Comparison of ENCODE assay signal across 12 cellular contexts in the genomic region with DNA sequence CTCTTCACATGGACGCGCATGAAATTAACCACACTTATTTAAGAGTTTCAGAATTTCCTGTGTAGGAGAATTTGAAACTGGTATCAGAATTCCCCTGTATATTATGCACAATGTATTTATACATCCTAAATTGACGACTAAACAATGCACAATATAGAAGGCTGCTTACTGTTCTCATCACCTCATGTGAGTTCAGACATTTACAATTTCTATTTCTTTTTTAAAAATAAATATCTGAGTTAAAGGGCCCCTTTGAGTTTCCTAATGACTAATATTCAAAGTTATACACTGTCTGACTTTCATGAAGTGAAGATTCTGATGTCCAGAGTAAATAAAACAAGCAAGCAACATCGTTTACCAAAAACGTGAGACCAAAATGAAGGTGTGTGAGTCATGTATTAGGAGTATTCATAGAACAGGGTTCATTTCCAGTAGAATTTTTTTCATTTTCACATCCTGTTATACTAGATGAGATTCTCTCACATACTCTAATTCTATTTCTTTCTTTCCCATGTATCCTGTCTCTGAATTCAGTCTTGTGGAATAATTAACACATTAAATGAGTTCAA.
DNase-seq lines count a peak whose midpoint lies in the region; ATAC-seq and TF ChIP-seq lines count a peak whose summit lies in the region.
"Had no signal": no experiment of that assay in that cellular context is flagged by ENCODE, and none has a peak within 500 bp of the region (broad histone marks: within the 10 kb centered on the region; RNA-seq: fewer than 3 reads in every experiment).

No MANE protein-coding gene starts in this region.

- H3K9me3 Mint-ChIP-seq in activated naive CD8-positive, alpha-beta T cell treated with anti-CD3 and anti-CD28 coated beads for 36 hours, result no peaks in the 10 kb centered on the region

- in situ Hi-C loops in KBM-7 (cut with MboI; ENCODE audit: low pct_unique_long_range_greater_than_20kb, low sequenced_read_pairs), result no loop called here

- H3K4me1 Mint-ChIP-seq in activated naive CD8-positive, alpha-beta T cell treated with anti-CD3 and anti-CD28 coated beads for 36 hours, result no peaks in the 10 kb centered on the region
- H3K4me1 Mint-ChIP-seq: activated T-helper 17 cell treated with anti-CD3 and anti-CD28 coated beads, Interleukin-2, amount 50 U/mL, for 72 hours had no signal

- H3K27me3 Mint-ChIP-seq in activated naive CD8-positive, alpha-beta T cell treated with anti-CD3 and anti-CD28 coated beads for 36 hours, result no peaks in the 10 kb centered on the region
- H3K27me3 Mint-ChIP-seq: activated T-helper 17 cell treated with anti-CD3 and anti-CD28 coated beads, Interleukin-2, amount 50 U/mL, for 72 hours had no signal

- H3K4me3 Mint-ChIP-seq in activated naive CD8-positive, alpha-beta T cell treated with anti-CD3 and anti-CD28 coated beads for 36 hours, result no peak overlapping the region
- H3K4me3 Mint-ChIP-seq: activated T-helper 17 cell treated with anti-CD3 and anti-CD28 coated beads, Interleukin-2, amount 50 U/mL, for 72 hours had no signal

- no peak overlapping the region for H3K27ac Mint-ChIP-seq in activated naive CD8-positive, alpha-beta T cell treated with anti-CD3 and anti-CD28 coated beads for 36 hours
- H3K27ac Mint-ChIP-seq: activated T-helper 17 cell treated with anti-CD3 and anti-CD28 coated beads, Interleukin-2, amount 50 U/mL, for 72 hours had no signal

- ATAC-seq in GM18505 (IDR thresholded peaks at IDR 0.05; ENCODE audit: unreplicated experiment) (peak; percentile 81), GM19467 (IDR thresholded peaks at IDR 0.05; ENCODE audit: unreplicated experiment) (peak; percentile 57), HG02763 (IDR thresholded peaks at IDR 0.05; ENCODE audit: unreplicated experiment) (peak; percentile 61), HG03565 (IDR thresholded peaks at IDR 0.05; ENCODE audit: unreplicated experiment) (peak; percentile 70), HG03280 (IDR thresholded peaks at IDR 0.05; ENCODE audit: unreplicated experiment) (no peak)
- ATAC-seq: activated T-helper 17 cell treated with anti-CD3 and anti-CD28 coated beads, Interleukin-2, amount 50 U/mL, for 72 hours; left ventricle myocardium superior; psoas muscle had no signal

- DNase-seq in NCI-H2107 (lab: John Stamatoyannopoulos, UW), result no peak
- no peak for DNase-seq in KBM-7
- DNase-seq in activated naive CD8-positive, alpha-beta T cell treated with anti-CD3 and anti-CD28 coated beads for 36 hours, result no peak
- DNase-seq: activated CD4-positive, alpha-beta T cell treated with anti-CD3 and anti-CD28 coated beads, Interleukin-2, amount 50 U/mL, for 48 hours; left ventricle myocardium superior; psoas muscle had no signal

- no peaks in the 10 kb centered on the region for H3K36me3 Mint-ChIP-seq in activated naive CD8-positive, alpha-beta T cell treated with anti-CD3 and anti-CD28 coated beads for 36 hours

- TF ChIP-seq POLR2A in GM18505 (IDR thresholded peaks at IDR 0.05; ENCODE audit: borderline replicate concordance, extremely low read depth, insufficient read depth, insufficient read length), result no peak
